ENCODE assay signal across 25 cellular contexts in the genomic region with DNA sequence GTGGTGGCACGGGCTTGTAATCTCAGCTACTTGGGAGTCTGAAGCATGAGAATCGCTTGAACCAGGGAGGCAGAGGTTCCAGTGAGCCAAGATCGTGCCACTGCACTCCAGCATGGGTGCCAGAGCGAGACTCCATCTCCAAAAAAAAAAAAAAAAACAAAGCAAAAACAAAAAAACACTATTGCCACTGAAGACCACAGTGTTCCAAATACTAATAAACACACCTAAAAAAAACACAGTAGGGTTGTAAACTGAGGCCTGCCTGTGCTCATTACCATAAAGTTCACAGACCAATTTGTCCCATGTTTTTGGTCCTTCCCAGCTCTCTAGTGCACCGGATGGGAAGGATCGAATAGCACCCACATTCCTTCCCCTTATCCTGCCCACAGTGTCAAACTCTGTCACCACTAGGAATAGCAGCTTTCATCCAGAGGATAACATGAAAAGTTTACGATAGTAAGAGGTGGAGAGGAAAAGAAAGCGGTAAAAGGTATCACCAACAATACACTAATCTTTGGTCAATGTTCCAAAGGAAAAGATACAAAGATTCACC. TPM values are rescaled to one million over a fixed set of nuclear protein-coding genes. Genes with fewer than 3 reads are reported as not detected.
A peak's percentile ranks its signal among the peaks of the same experiment; 100 is the strongest.
DNase-seq lines count a peak whose midpoint lies in the region; ATAC-seq and TF ChIP-seq lines count a peak whose summit lies in the region.
"Had no signal": no experiment of that assay in that cellular context is flagged by ENCODE, and none has a peak within 500 bp of the region (broad histone marks: within the 10 kb centered on the region; RNA-seq: fewer than 3 reads in every experiment).

No MANE protein-coding gene starts in this region.

- peaks cover 92% of the 10 kb centered on the region for H3K79me2 ChIP-seq in osteoblast (ENCODE audit: insufficient read depth, low read length)

- no peaks in the 10 kb centered on the region for H3K9me3 ChIP-seq in HEK293 (ENCODE audit: control insufficient read depth, insufficient read depth, low read depth, low read length)
- H3K9me3 ChIP-seq in osteoblast (ENCODE audit: low read depth, low read length), result no peaks in the 10 kb centered on the region
- H3K9me3 ChIP-seq in tibial artery, result no peaks in the 10 kb centered on the region
- H3K9me3 ChIP-seq: thyroid gland had no signal

- intact Hi-C loops in tibial artery (cut with DNase I; ENCODE audit: low total_unique reads), result no loop called here

- POLR2A ChIA-PET in HEK293 (lab: Yijun Ruan, JAX), result no interaction called here
- POLR2A ChIA-PET in WTC11 (lab: Charles Lee), result no interaction called here

- CTCF ChIA-PET in HEK293 (lab: Yijun Ruan, JAX), result interaction anchor here (0.9 kb wide), 1 partner anchor 27 kb away, joined by 4 read pairs; no protein-coding TSS in a partner anchor
- CTCF ChIA-PET in WTC11 (lab: Charles Lee), result interaction anchor here (1.0 kb wide), 1 partner anchor 303 kb away, joined by 3 read pairs; no protein-coding TSS in a partner anchor

- H3K27ac Mint-ChIP-seq in WTC11, result peak overlapping the region; percentile 75; the same call in 1 of the 2 replicates
- H3K27ac Mint-ChIP-seq: activated CD4-positive, alpha-beta T cell treated with anti-CD3 and anti-CD28 coated beads, Interleukin-2, amount 10 ng/mL, durations not matched to agents 24 days and 14 days; T-helper 2 cell treated with Interferon-gamma antibody and Interleukin-4, amounts not matched to agents 5 μg/mL and 100 μg/mL, for 36 hours had no signal

- DNase-seq in WTC11 (ENCODE audit: low spot score) (no peak), osteoblast (ENCODE audit: insufficient read length, low spot score, missing footprints) (no peak), tibial artery (no peak), NCI-H128 (lab: John Stamatoyannopoulos, UW; ENCODE audit: unreplicated experiment) (no peak)
- DNase-seq: activated CD4-positive, alpha-beta T cell treated with anti-CD3 and anti-CD28 coated beads, Interleukin-2, amount 10 ng/mL, durations not matched to agents 24 days and 14 days; activated naive CD4-positive, alpha-beta T cell; activated T-cell treated with anti-CD3 and anti-CD28 coated beads, Interleukin-2, amount 50 U/mL, for 48 hours; dermis blood vessel endothelial cell; DMS53; glutamatergic neuron; GOT3; Kasumi-1; NCI-H1092; NCI-H1930; NCI-H2227 treated with DMSO at 0.1 percent for 48 hours; stimulated activated CD4-positive, alpha-beta T cell treated with anti-CD3 and anti-CD28 coated beads, Interleukin-12 subunit alpha, Interleukin-12 subunit beta, amount 100 ng/mL, for 4 hours; stimulated activated CD4-positive, alpha-beta T cell treated with anti-CD3 and anti-CD28 coated beads, Interleukin-4, amount 100 ng/mL, for 4 hours; stimulated activated naive CD4-positive, alpha-beta T cell treated with Interleukin-2 at 50 U/mL for 16 hours; thyroid gland had no signal

- no peak overlapping the region; the same call in 1 of the 2 replicates for H3K27ac ChIP-seq in HEK293 (ENCODE audit: extremely low read depth, low read depth, low read length)
- peak overlapping the region; percentile 88 for H3K27ac ChIP-seq in osteoblast (ENCODE audit: low read depth, low read length)
- H3K27ac ChIP-seq in tibial artery, result peak overlapping the region; percentile 82 to 84
- H3K27ac ChIP-seq: cardiac muscle cell, thyroid gland had no signal

- H3K4me3 ChIP-seq in HEK293 (ENCODE audit: low read depth, low read length), result no peak overlapping the region
- H3K4me3 ChIP-seq in osteoblast (ENCODE audit: insufficient read depth, low read length), result no peak overlapping the region
- no peak overlapping the region for H3K4me3 ChIP-seq in tibial artery
- H3K4me3 ChIP-seq: cardiac muscle cell, lung, thyroid gland had no signal

- peaks cover 65% of the 10 kb centered on the region for H3K4me1 Mint-ChIP-seq in WTC11
- H3K4me1 Mint-ChIP-seq: activated CD4-positive, alpha-beta T cell treated with anti-CD3 and anti-CD28 coated beads, Interleukin-2, amount 10 ng/mL, durations not matched to agents 24 days and 14 days had no signal

- peaks cover 29% of the 10 kb centered on the region for H4K20me1 ChIP-seq in osteoblast (ENCODE audit: insufficient read depth, low read length)

- H3K4me2 ChIP-seq in osteoblast (ENCODE audit: insufficient read depth, low read length), result peak overlapping the region; percentile 58

- H3K36me3 ChIP-seq in HEK293 (ENCODE audit: control insufficient read depth in 2 of 2, insufficient read depth in 1 of 2, low read length in 2 of 2) (no peaks in the 10 kb centered on the region), osteoblast (ENCODE audit: insufficient read depth, low read length) (no peaks in the 10 kb centered on the region), tibial artery (no peaks in the 10 kb centered on the region)
- H3K36me3 ChIP-seq: cardiac muscle cell, thyroid gland had no signal

- peaks cover 12% of the 10 kb centered on the region; the same call in 1 of the 2 replicates for H3K9me3 Mint-ChIP-seq in WTC11
- H3K9me3 Mint-ChIP-seq: activated CD4-positive, alpha-beta T cell treated with anti-CD3 and anti-CD28 coated beads, Interleukin-2, amount 10 ng/mL, durations not matched to agents 24 days and 14 days; T-helper 2 cell treated with Interferon-gamma antibody and Interleukin-4, amounts not matched to agents 5 μg/mL and 100 μg/mL, for 36 hours had no signal

- ATAC-seq in WTC11 (peak; percentile 33), HG03565 (IDR thresholded peaks at IDR 0.05; ENCODE audit: unreplicated experiment) (no peak), GM18502 (IDR thresholded peaks at IDR 0.05; ENCODE audit: poor library complexity, unreplicated experiment) (no peak)

- H3K27me3 ChIP-seq in osteoblast (ENCODE audit: insufficient read depth, low read length) (no peaks in the 10 kb centered on the region), tibial artery (no peaks in the 10 kb centered on the region)
- H3K27me3 ChIP-seq: cardiac muscle cell, thyroid gland had no signal

- H3K4me3 Mint-ChIP-seq in WTC11, result no peak overlapping the region
- H3K4me3 Mint-ChIP-seq: activated CD4-positive, alpha-beta T cell treated with anti-CD3 and anti-CD28 coated beads, Interleukin-2, amount 10 ng/mL, durations not matched to agents 24 days and 14 days; T-helper 2 cell treated with Interferon-gamma antibody and Interleukin-4, amounts not matched to agents 5 μg/mL and 100 μg/mL, for 36 hours had no signal

- H3K4me1 ChIP-seq in HEK293 (ENCODE audit: control insufficient read depth, insufficient read depth, low read length), result peaks cover 56% of the 10 kb centered on the region
- peaks cover 52% of the 10 kb centered on the region for H3K4me1 ChIP-seq in osteoblast (ENCODE audit: insufficient read depth, low read length)
- H3K4me1 ChIP-seq in tibial artery, result peaks cover 0 to 84% (median 47%) of the 10 kb centered on the region in 4 donors

- no peak overlapping the region for H2AFZ ChIP-seq in osteoblast (ENCODE audit: low read length)

- H3K27me3 Mint-ChIP-seq in WTC11 (ENCODE audit: low read depth), result no peaks in the 10 kb centered on the region
- H3K27me3 Mint-ChIP-seq: activated CD4-positive, alpha-beta T cell treated with anti-CD3 and anti-CD28 coated beads, Interleukin-2, amount 10 ng/mL, durations not matched to agents 24 days and 14 days had no signal

- no peaks in the 10 kb centered on the region; the same call in 1 of the 2 replicates for H3K36me3 Mint-ChIP-seq in WTC11

- TF ChIP-seq CTCF in HEK293 (tag by site-specific recombination; IDR thresholded peaks at IDR 0.05) (no peak), WTC11 (IDR thresholded peaks at IDR 0.05) (no peak), osteoblast (IDR thresholded peaks at IDR 0.05; ENCODE audit: extremely low read depth, low read depth, low read length) (no peak), tibial artery (IDR thresholded peaks at IDR 0.05) (no peak)

TF ChIP-seq in WTC11, 78 proteins besides CTCF, POLR2A, EP300 and RAD21 (continues in another document):
- TF ChIP-seq TCF7 (CRISPR knock-in tag; IDR thresholded peaks at IDR 0.05; ENCODE audit: low read depth), result no peak
- no peak for TF ChIP-seq ATF1 (CRISPR knock-in tag; IDR thresholded peaks at IDR 0.05)
- no peak for TF ChIP-seq TEAD1 (CRISPR knock-in tag; IDR thresholded peaks at IDR 0.05)
- TF ChIP-seq ZNF263 (CRISPR knock-in tag; IDR thresholded peaks at IDR 0.05; ENCODE audit: low read depth), result no peak
- TF ChIP-seq, protein P1, sequence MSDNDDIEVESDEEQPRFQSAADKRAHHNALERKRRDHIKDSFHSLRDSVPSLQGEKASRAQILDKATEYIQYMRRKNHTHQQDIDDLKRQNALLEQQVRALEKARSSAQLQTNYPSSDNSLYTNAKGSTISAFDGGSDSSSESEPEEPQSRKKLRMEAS (CRISPR knock-in tag; IDR thresholded peaks at IDR 0.05), result no peak
- no peak for TF ChIP-seq SP1 (CRISPR knock-in tag; conservative IDR thresholded peaks at IDR 0.05)
- TF ChIP-seq GRHL2 (CRISPR knock-in tag; IDR thresholded peaks at IDR 0.05; ENCODE audit: insufficient replicate concordance, severe bottlenecking), result no peak
- TF ChIP-seq, protein P2, sequence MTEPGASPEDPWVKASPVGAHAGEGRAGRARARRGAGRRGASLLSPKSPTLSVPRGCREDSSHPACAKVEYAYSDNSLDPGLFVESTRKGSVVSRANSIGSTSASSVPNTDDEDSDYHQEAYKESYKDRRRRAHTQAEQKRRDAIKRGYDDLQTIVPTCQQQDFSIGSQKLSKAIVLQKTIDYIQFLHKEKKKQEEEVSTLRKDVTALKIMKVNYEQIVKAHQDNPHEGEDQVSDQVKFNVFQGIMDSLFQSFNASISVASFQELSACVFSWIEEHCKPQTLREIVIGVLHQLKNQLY (CRISPR knock-in tag; IDR thresholded peaks at IDR 0.05), result no peak
- TF ChIP-seq, protein P3, sequence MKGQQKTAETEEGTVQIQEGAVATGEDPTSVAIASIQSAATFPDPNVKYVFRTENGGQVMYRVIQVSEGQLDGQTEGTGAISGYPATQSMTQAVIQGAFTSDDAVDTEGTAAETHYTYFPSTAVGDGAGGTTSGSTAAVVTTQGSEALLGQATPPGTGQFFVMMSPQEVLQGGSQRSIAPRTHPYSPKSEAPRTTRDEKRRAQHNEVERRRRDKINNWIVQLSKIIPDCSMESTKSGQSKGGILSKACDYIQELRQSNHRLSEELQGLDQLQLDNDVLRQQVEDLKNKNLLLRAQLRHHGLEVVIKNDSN (CRISPR knock-in tag; IDR thresholded peaks at IDR 0.05), result no peak

RNA-seq across cellular contexts. Expression of a gene that starts 49.2 kb away (rescaled TPM):
- 89.8 to 90.8 TPM (median 90.7 TPM) in 3 replicates for total RNA-seq in WTC11 (2021)
- 40.9 and 43.6 TPM in 2 replicates for total RNA-seq in osteoblast
